In genomic region chr2:216083464-216084279, GRCh38 we compare ENCODE assay signal across 9 cellular contexts. TPM values are rescaled to one million over a fixed set of nuclear protein-coding genes. Genes with fewer than 3 reads are reported as not detected.
DNase-seq lines count a peak whose midpoint lies in the region; ATAC-seq and TF ChIP-seq lines count a peak whose summit lies in the region.
"Had no signal": no experiment of that assay in that cellular context is flagged by ENCODE, and none has a peak within 500 bp of the region (broad histone marks: within the 10 kb centered on the region; RNA-seq: fewer than 3 reads in every experiment).

No MANE protein-coding gene starts in this region.

- DNase-seq in activated naive CD4-positive, alpha-beta T cell treated with anti-CD3 and anti-CD28 coated beads, Interleukin-2, amount 10 ng/mL, durations not matched to agents 7 days and 5 days, result no peak
- no peak for DNase-seq in activated naive CD4-positive, alpha-beta T cell treated with anti-CD3 and anti-CD28 coated beads, Interleukin-2, amount 50 U/mL, for 72 hours (ENCODE audit: low spot score in 2 of 2)
- DNase-seq in SJSA1 (ENCODE audit: low read depth in 1 of 2, low spot score in 2 of 2) (peak; percentile 37 to 68), glomerular visceral epithelial cell (ENCODE audit: extremely low spot score) (peak; percentile 98), substantia nigra (lab: John Stamatoyannopoulos, UW) (peak in 12 of 49 donors; percentile 1 to 32 (median 8)), NCI-H1105 treated with DMSO at 0.1 percent for 48 hours (lab: John Stamatoyannopoulos, UW) (no peak), HFFc6 (no peak)

- H3K4me1 Mint-ChIP-seq in activated naive CD4-positive, alpha-beta T cell treated with anti-CD3 and anti-CD28 coated beads, Interleukin-2, amount 10 ng/mL, durations not matched to agents 7 days and 5 days, result peaks cover 65% of the 10 kb centered on the region
- H3K4me1 Mint-ChIP-seq in HFFc6 (ENCODE audit: low read depth), result peaks cover 32% of the 10 kb centered on the region

- peaks cover 19% of the 10 kb centered on the region for H3K36me3 Mint-ChIP-seq in activated naive CD4-positive, alpha-beta T cell treated with anti-CD3 and anti-CD28 coated beads, Interleukin-2, amount 10 ng/mL, durations not matched to agents 7 days and 5 days
- H3K36me3 Mint-ChIP-seq in activated naive CD4-positive, alpha-beta T cell treated with anti-CD3 and anti-CD28 coated beads, Interleukin-2, amount 50 U/mL, for 72 hours, result peaks cover 5 to 6% of the 10 kb centered on the region in 2 donors
- no peaks in the 10 kb centered on the region for H3K36me3 Mint-ChIP-seq in HFFc6 (ENCODE audit: low read depth)

- peaks cover 22% of the 10 kb centered on the region for H3K4me1 ChIP-seq in SJSA1 (replicated peaks)

- CTCF ChIA-PET in activated naive CD4-positive, alpha-beta T cell treated with anti-CD3 and anti-CD28 coated beads, Interleukin-2, amount 10 ng/mL, durations not matched to agents 7 days and 5 days (lab: Charles Lee), result interaction anchor here (0.9 to 4.6 kb wide), 6 partner anchors 10 to 112 kb away, joined by 3 to 45 read pairs (median 4); partner anchors contain the start of gene XRCC5

- H3K9me3 Mint-ChIP-seq in activated naive CD4-positive, alpha-beta T cell treated with anti-CD3 and anti-CD28 coated beads, Interleukin-2, amount 10 ng/mL, durations not matched to agents 7 days and 5 days, result no peaks in the 10 kb centered on the region
- peaks cover 0 to under 1% of the 10 kb centered on the region in 2 donors for H3K9me3 Mint-ChIP-seq in activated naive CD4-positive, alpha-beta T cell treated with anti-CD3 and anti-CD28 coated beads, Interleukin-2, amount 50 U/mL, for 72 hours
- no peaks in the 10 kb centered on the region for H3K9me3 Mint-ChIP-seq in HFFc6

- no peak for ATAC-seq in activated naive CD4-positive, alpha-beta T cell treated with anti-CD3 and anti-CD28 coated beads, Interleukin-2, amount 50 U/mL, for 72 hours
- no peak for ATAC-seq in HG03520 (IDR thresholded peaks at IDR 0.05; ENCODE audit: unreplicated experiment)
- ATAC-seq: sciatic nerve had no signal

- H3K4me3 ChIP-seq in SJSA1, result no peak overlapping the region

- H3K27me3 ChIP-seq in SJSA1 (replicated peaks), result peaks cover 3% of the 10 kb centered on the region; the same call in 1 of the 2 replicates

- TF ChIP-seq CTCF in HFFc6 (IDR thresholded peaks at IDR 0.05), result no peak

- H3K36me3 ChIP-seq in SJSA1, result no peaks in the 10 kb centered on the region

- H3K27ac Mint-ChIP-seq in activated naive CD4-positive, alpha-beta T cell treated with anti-CD3 and anti-CD28 coated beads, Interleukin-2, amount 10 ng/mL, durations not matched to agents 7 days and 5 days, result peak overlapping the region; percentile 85
- H3K27ac Mint-ChIP-seq in activated naive CD4-positive, alpha-beta T cell treated with anti-CD3 and anti-CD28 coated beads, Interleukin-2, amount 50 U/mL, for 72 hours, result peak overlapping the region in 1 of 2 donors; percentile 85
- H3K27ac Mint-ChIP-seq in HFFc6, result no peak overlapping the region

- peak overlapping the region; percentile 6 for H3K4me3 Mint-ChIP-seq in activated naive CD4-positive, alpha-beta T cell treated with anti-CD3 and anti-CD28 coated beads, Interleukin-2, amount 10 ng/mL, durations not matched to agents 7 days and 5 days
- no peak overlapping the region for H3K4me3 Mint-ChIP-seq in HFFc6

- H3K27me3 Mint-ChIP-seq in activated naive CD4-positive, alpha-beta T cell treated with anti-CD3 and anti-CD28 coated beads, Interleukin-2, amount 10 ng/mL, durations not matched to agents 7 days and 5 days, result no peaks in the 10 kb centered on the region
- H3K27me3 Mint-ChIP-seq in HFFc6 (ENCODE audit: insufficient read depth), result peaks cover 24% of the 10 kb centered on the region

- H3K9me3 ChIP-seq in SJSA1 (replicated peaks), result no peaks in the 10 kb centered on the region

- H3K27ac ChIP-seq in SJSA1 (peak overlapping the region; percentile 60), substantia nigra (ENCODE audit: low read depth, low read length, poor library complexity, severe bottlenecking) (peak overlapping the region; percentile 23)

RNA-seq across cellular contexts. Expression of gene TMEM169, which starts 2.0 kb away (rescaled TPM):
- total RNA-seq in activated naive CD4-positive, alpha-beta T cell treated with anti-CD3 and anti-CD28 coated beads, Interleukin-2, amount 50 U/mL, for 72 hours, result 1 to 10 TPM; 1.7 to 1.8 TPM
- total RNA-seq in SJSA1 (2014; rRNA removed; shearing (Covaris generic)), result 0.19 and 0.84 TPM in 2 replicates
- under 1 TPM in 3 of 6 experiments, not detected in 3; 0.09 to 0.25 (median 0.13) TPM for total RNA-seq in HFFc6 (2021; fragmentation: NEBNext Ultra II Directional; extraction: Animal tissue kit (Norgen Biotek cat#: 25700))

RNA-seq across cellular contexts. Expression of gene PECR, which starts 2.1 kb away (rescaled TPM):
- total RNA-seq in activated naive CD4-positive, alpha-beta T cell treated with anti-CD3 and anti-CD28 coated beads, Interleukin-2, amount 50 U/mL, for 72 hours, result 10 to 100 TPM; 25.4 to 34.0 TPM
- total RNA-seq in SJSA1 (2014; rRNA removed; shearing (Covaris generic)), result 7.8 and 24.7 TPM in 2 replicates
- 1 to 10 TPM; 4.9 to 7.5 (median 6.4) TPM for total RNA-seq in HFFc6 (2021; fragmentation: NEBNext Ultra II Directional; extraction: Animal tissue kit (Norgen Biotek cat#: 25700))

RNA-seq across cellular contexts. Expression of gene XRCC5, which starts 25.5 kb away (rescaled TPM):
- total RNA-seq in activated naive CD4-positive, alpha-beta T cell treated with anti-CD3 and anti-CD28 coated beads, Interleukin-2, amount 50 U/mL, for 72 hours, result 100 to 1,000 TPM; 487 to 501 TPM
- 299 and 387 TPM in 2 replicates for total RNA-seq in SJSA1 (2014; rRNA removed; shearing (Covaris generic))
- 100 to 1,000 TPM; 291 to 372 (median 352) TPM for total RNA-seq in HFFc6 (2021; fragmentation: NEBNext Ultra II Directional; extraction: Animal tissue kit (Norgen Biotek cat#: 25700))

Comparison
In these comparisons a context has a peak if more than half of its experiments do, and no peak if none do; other contexts are left out.
1. DNase-seq: peak in SJSA1 (2 of 2) and glomerular visceral epithelial cell (single experiment); none in activated naive CD4-positive, alpha-beta T cell treated with anti-CD3 and anti-CD28 coated beads, Interleukin-2, amount 10 ng/mL, durations not matched to agents 7 days and 5 days (single experiment), activated naive CD4-positive, alpha-beta T cell treated with anti-CD3 and anti-CD28 coated beads, Interleukin-2, amount 50 U/mL, for 72 hours (0 of 2), NCI-H1105 treated with DMSO at 0.1 percent for 48 hours (single experiment) and HFFc6 (single experiment).